In genomic region chr20:22619806-22620205, GRCh38 we compare ENCODE assay signal across 35 cellular contexts. TPM values are rescaled to one million over a fixed set of nuclear protein-coding genes. Genes with fewer than 3 reads are reported as not detected.
"Had no signal": no experiment of that assay in that cellular context is flagged by ENCODE, and none has a peak within 500 bp of the region (broad histone marks: within the 10 kb centered on the region; RNA-seq: fewer than 3 reads in every experiment).

No MANE protein-coding gene starts in this region.

- H3K4me2 ChIP-seq: smooth muscle cell had no signal

- DNase-seq: activated CD4-positive, alpha-beta T cell treated with anti-CD3 and anti-CD28 coated beads for 1 hour; activated CD4-positive, alpha-beta T cell treated with anti-CD3 and anti-CD28 coated beads, Interleukin-2, amount 10 ng/mL, durations not matched to agents 7 days and 5 days; activated CD8-positive, alpha-beta T cell treated with anti-CD3 and anti-CD28 coated beads for 36 hours; activated gamma-delta T cell treated with Interleukin-2 at 50 U/mL for 16 hours; activated naive CD4-positive, alpha-beta T cell treated with anti-CD3 and anti-CD28 coated beads, Interleukin-2, amount 50 U/mL, for 16 hours; activated T-cell treated with anti-CD3 and anti-CD28 coated beads, Interleukin-2, amount 50 U/mL, for 4 hours; amniotic stem cell; brain microvascular endothelial cell; cortex of kidney; effector memory CD8-positive, alpha-beta T cell; foreskin fibroblast; head of caudate nucleus; hypothalamus; kidney; left colon; mammary epithelial cell; retina; stimulated activated CD4-positive, alpha-beta T cell treated with anti-CD3 and anti-CD28 coated beads, Interleukin-15, amount 100 ng/mL, for 24 hours; stimulated activated CD4-positive, alpha-beta T cell treated with anti-CD3 and anti-CD28 coated beads, Interleukin-2, amount 100 ng/mL, for 24 hours; stimulated activated naive B cell treated with anti-CD40 and anti-IgM and Interleukin-4, amounts not matched to agents 10 μg/mL and 1 μg/mL and 100 μg/mL, for 72 hours; stomach; T-helper 17 cell; T1000; thyroid gland had no signal

- H3K27ac ChIP-seq: brain microvascular endothelial cell, neutrophil, prostate gland, thyroid gland, upper lobe of left lung, vagina had no signal

- H3K4me3 ChIP-seq: prostate gland, smooth muscle cell, stomach, thyroid gland, upper lobe of left lung, vagina had no signal

- H3K36me3 ChIP-seq: brain microvascular endothelial cell, neutrophil, prostate gland, stomach, thyroid gland, upper lobe of left lung, vagina had no signal

- H3K27me3 ChIP-seq: brain microvascular endothelial cell, stomach, thyroid gland, upper lobe of left lung, vagina had no signal

- ATAC-seq: activated CD8-positive, alpha-beta T cell treated with anti-CD3 and anti-CD28 coated beads for 36 hours; activated T-cell treated with anti-CD3 and anti-CD28 coated beads, Interleukin-2, amount 50 U/mL, for 4 hours; activated T-helper 17 cell treated with anti-CD3 and anti-CD28 coated beads, Interleukin-2, amount 50 U/mL, for 72 hours; effector memory CD8-positive, alpha-beta T cell; left colon; stimulated activated naive B cell treated with anti-CD40 and anti-IgM and Interleukin-4, amounts not matched to agents 10 μg/mL and 1 μg/mL and 100 μg/mL, for 72 hours; T-helper 17 cell had no signal

- H3K4me1 ChIP-seq: prostate gland, thyroid gland, upper lobe of left lung, vagina had no signal

- H3K9me3 ChIP-seq: neutrophil, prostate gland, stomach, thyroid gland, upper lobe of left lung, vagina had no signal

RNA-seq across cellular contexts. Expression of gene FOXA2, which starts 35.4 kb away (rescaled TPM):
- total RNA-seq: activated CD4-positive, alpha-beta T cell treated with anti-CD3 and anti-CD28 coated beads, Interleukin-2, amount 10 ng/mL, durations not matched to agents 7 days and 5 days; activated CD8-positive, alpha-beta T cell treated with anti-CD3 and anti-CD28 coated beads for 36 hours; activated T-cell treated with anti-CD3 and anti-CD28 coated beads, Interleukin-2, amount 50 U/mL, for 4 hours; activated T-helper 17 cell treated with anti-CD3 and anti-CD28 coated beads, Interleukin-2, amount 50 U/mL, for 72 hours; astrocyte; cardiac septum; cerebellum; endothelial cell of umbilical vein; osteocyte; smooth muscle cell; T-helper 17 cell; vagina had no signal
